18 cellular contexts compared by ENCODE assay signal in genomic region chr7:156684251-156684650, GRCh38.
"Had no signal": no experiment of that assay in that cellular context is flagged by ENCODE, and none has a peak within 500 bp of the region (broad histone marks: within the 10 kb centered on the region; RNA-seq: fewer than 3 reads in every experiment).

No MANE protein-coding gene starts in this region.

- H3K36me3 Mint-ChIP-seq: mesothelial cell of epicardium had no signal

- H3K4me3 Mint-ChIP-seq: mesothelial cell of epicardium, natural killer cell had no signal

- H3K36me3 ChIP-seq: colonic mucosa, prostate gland had no signal

- H3K9ac ChIP-seq: parathyroid adenoma had no signal

- H3K27ac ChIP-seq: colonic mucosa, heart left ventricle, parathyroid adenoma, prostate gland, spleen, tibial nerve had no signal

- H3K27me3 ChIP-seq: colonic mucosa, heart left ventricle, spleen, tibial nerve had no signal

- ATAC-seq: heart left ventricle; left lobe of liver; natural killer cell; sciatic nerve; stimulated activated naive CD8-positive, alpha-beta T cell treated with anti-CD3 and anti-CD28 coated beads, Interleukin-15, Interleukin-2, amounts not matched to agents 100 U/mL and 50 U/mL, for 24 hours had no signal

- H3K4me1 Mint-ChIP-seq: mesothelial cell of epicardium had no signal

- DNase-seq: caudate nucleus; colonic mucosa; dermis blood vessel endothelial cell; heart left ventricle; hypothalamus; kidney glomerular epithelial cell; mammary epithelial cell; natural killer cell; spleen; stimulated activated CD4-positive, alpha-beta T cell treated with anti-CD3 and anti-CD28 coated beads, Interleukin-15, amount 100 ng/mL, for 24 hours; stimulated activated CD4-positive, alpha-beta T cell treated with anti-CD3 and anti-CD28 coated beads, Interleukin-1b, Interleukin-23, amount 100 ng/mL, for 48 hours; stimulated activated naive CD8-positive, alpha-beta T cell treated with anti-CD3 and anti-CD28 coated beads, Interleukin-15, Interleukin-2, amounts not matched to agents 100 U/mL and 50 U/mL, for 24 hours had no signal

- H3K4me1 ChIP-seq: colonic mucosa, heart left ventricle, prostate gland, spleen, tibial nerve had no signal

- H3K27ac Mint-ChIP-seq: mesothelial cell of epicardium, natural killer cell had no signal

- H2AFZ ChIP-seq: parathyroid adenoma had no signal

- H3K4me3 ChIP-seq: colonic mucosa, heart left ventricle, prostate gland, spleen, tibial nerve had no signal

- H3K9me3 ChIP-seq: colonic mucosa, heart left ventricle, prostate gland, spleen, tibial nerve had no signal

- H3K9me3 Mint-ChIP-seq: mesothelial cell of epicardium, natural killer cell had no signal
